In the genomic region with DNA sequence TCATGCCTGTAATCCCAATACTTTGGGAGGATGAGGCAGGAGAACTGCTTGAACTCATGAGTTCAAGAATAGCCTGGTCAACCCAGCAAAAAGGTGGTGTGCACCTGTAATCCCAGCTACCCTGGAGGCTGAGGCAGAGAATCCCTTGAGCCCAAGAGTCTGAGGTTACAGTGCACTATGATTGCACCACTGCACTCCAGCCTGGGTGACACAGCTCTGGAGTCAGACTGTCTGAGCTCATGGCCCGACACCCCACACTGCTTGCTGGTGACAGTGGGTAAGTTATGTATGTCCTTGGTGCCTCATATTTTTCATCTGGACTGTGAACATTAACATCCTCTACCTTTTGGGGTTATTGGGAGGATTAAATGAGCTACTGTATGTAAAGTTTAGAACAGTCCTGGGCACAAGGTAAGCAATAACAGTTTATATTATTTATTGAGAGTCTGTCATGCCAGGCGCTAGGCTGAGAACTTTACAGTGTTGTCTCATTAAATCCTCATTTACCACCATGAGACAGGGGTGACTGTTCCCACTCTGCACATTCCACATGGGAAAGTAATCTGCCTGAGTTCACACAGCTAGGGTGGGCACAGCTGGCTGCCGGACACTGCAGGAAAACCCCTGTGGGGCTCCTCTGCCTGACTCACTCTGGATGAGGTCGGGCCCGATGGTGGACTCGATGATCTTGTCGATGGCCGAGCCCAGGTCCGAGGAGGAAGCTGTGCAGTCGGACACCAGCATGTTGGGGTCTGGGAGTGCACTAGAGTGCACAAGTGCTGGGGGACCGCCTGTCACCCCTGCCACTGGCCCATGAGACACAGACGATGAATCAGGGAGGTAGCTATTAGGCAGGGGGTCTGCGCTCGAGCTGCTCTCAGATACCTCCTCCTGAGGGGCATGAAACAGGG, we compare ENCODE assay signal across 9 cellular contexts. TPM values are rescaled to one million over a fixed set of nuclear protein-coding genes. Genes with fewer than 3 reads are reported as not detected.
DNase-seq lines count a peak whose midpoint lies in the region; ATAC-seq and TF ChIP-seq lines count a peak whose summit lies in the region.
"Had no signal": no experiment of that assay in that cellular context is flagged by ENCODE, and none has a peak within 500 bp of the region (broad histone marks: within the 10 kb centered on the region; RNA-seq: fewer than 3 reads in every experiment).

No MANE protein-coding gene starts in this region.

- H3K9me3 Mint-ChIP-seq in activated T-cell treated with anti-CD3 and anti-CD28 coated beads, Interleukin-2, amount 50 U/mL, for 4 hours, result no peaks in the 10 kb centered on the region
- H3K9me3 Mint-ChIP-seq in activated T-cell treated with anti-CD3 and anti-CD28 coated beads, Interleukin-2, amount 50 U/mL, for 72 hours, result no peaks in the 10 kb centered on the region
- H3K9me3 Mint-ChIP-seq in stimulated activated naive B cell treated with anti-CD40 and anti-IgM and Interleukin-4, amounts not matched to agents 10 μg/mL and 1 μg/mL and 100 μg/mL, for 72 hours, result no peaks in the 10 kb centered on the region

- no peaks in the 10 kb centered on the region for H3K27me3 Mint-ChIP-seq in activated T-cell treated with anti-CD3 and anti-CD28 coated beads, Interleukin-2, amount 50 U/mL, for 4 hours (ENCODE audit: low read depth)
- no peaks in the 10 kb centered on the region for H3K27me3 Mint-ChIP-seq in activated T-cell treated with anti-CD3 and anti-CD28 coated beads, Interleukin-2, amount 50 U/mL, for 72 hours (ENCODE audit: low read depth)
- no peaks in the 10 kb centered on the region for H3K27me3 Mint-ChIP-seq in stimulated activated naive B cell treated with anti-CD40 and anti-IgM and Interleukin-4, amounts not matched to agents 10 μg/mL and 1 μg/mL and 100 μg/mL, for 72 hours

- no peak for DNase-seq in activated T-cell treated with anti-CD3 and anti-CD28 coated beads, Interleukin-2, amount 50 U/mL, for 4 hours
- no peak for DNase-seq in activated T-cell treated with anti-CD3 and anti-CD28 coated beads, Interleukin-2, amount 50 U/mL, for 72 hours
- DNase-seq in RPMI7951 (ENCODE audit: low read depth) (peak; percentile 73), foreskin fibroblast (peak; percentile 44 to 62), NCI-H1417 treated with DMSO at 0.1 percent for 48 hours (lab: John Stamatoyannopoulos, UW) (no peak)
- no peak for DNase-seq in stimulated activated naive B cell treated with anti-CD40 and anti-IgM and Interleukin-4, amounts not matched to agents 10 μg/mL and 1 μg/mL and 100 μg/mL, for 72 hours
- DNase-seq in stimulated activated CD4-positive, alpha-beta T cell treated with anti-CD3 and anti-CD28 coated beads, Interleukin-4, amount 100 ng/mL, for 4 hours, result no peak
- DNase-seq: activated CD4-positive, CD25-positive, alpha-beta regulatory T cell had no signal

- TF ChIP-seq CTCF in foreskin fibroblast (IDR thresholded peaks at IDR 0.05; ENCODE audit: low read depth, low read length), result no peak

- H3K4me3 Mint-ChIP-seq in activated T-cell treated with anti-CD3 and anti-CD28 coated beads, Interleukin-2, amount 50 U/mL, for 4 hours, result peak overlapping the region; percentile 94
- peak overlapping the region in 1 of 2 donors; percentile 93 for H3K4me3 Mint-ChIP-seq in activated T-cell treated with anti-CD3 and anti-CD28 coated beads, Interleukin-2, amount 50 U/mL, for 72 hours
- peak overlapping the region; percentile 87 to 94 for H3K4me3 Mint-ChIP-seq in stimulated activated naive B cell treated with anti-CD40 and anti-IgM and Interleukin-4, amounts not matched to agents 10 μg/mL and 1 μg/mL and 100 μg/mL, for 72 hours

- H3K4me3 ChIP-seq in foreskin fibroblast (ENCODE audit: low read depth in 1 of 2, low read length in 2 of 2), result peak overlapping the region in 1 of 2 donors; percentile 76

- H3K4me1 Mint-ChIP-seq in activated T-cell treated with anti-CD3 and anti-CD28 coated beads, Interleukin-2, amount 50 U/mL, for 4 hours (ENCODE audit: low read depth), result peaks cover 23% of the 10 kb centered on the region
- peaks cover 28% of the 10 kb centered on the region for H3K4me1 Mint-ChIP-seq in activated T-cell treated with anti-CD3 and anti-CD28 coated beads, Interleukin-2, amount 50 U/mL, for 72 hours (ENCODE audit: low read depth)
- H3K4me1 Mint-ChIP-seq in stimulated activated naive B cell treated with anti-CD40 and anti-IgM and Interleukin-4, amounts not matched to agents 10 μg/mL and 1 μg/mL and 100 μg/mL, for 72 hours, result peaks cover 18 to 42% of the 10 kb centered on the region in 2 donors

- ATAC-seq in activated T-cell treated with anti-CD3 and anti-CD28 coated beads, Interleukin-2, amount 50 U/mL, for 4 hours, result no peak
- ATAC-seq in activated T-cell treated with anti-CD3 and anti-CD28 coated beads, Interleukin-2, amount 50 U/mL, for 72 hours (replicated peaks in 1 of 2), result no peak
- no peak for ATAC-seq in stimulated activated naive B cell treated with anti-CD40 and anti-IgM and Interleukin-4, amounts not matched to agents 10 μg/mL and 1 μg/mL and 100 μg/mL, for 72 hours (replicated peaks)
- no peak for ATAC-seq in GM21529 (IDR thresholded peaks at IDR 0.05; ENCODE audit: unreplicated experiment)

- H3K36me3 Mint-ChIP-seq in activated T-cell treated with anti-CD3 and anti-CD28 coated beads, Interleukin-2, amount 50 U/mL, for 4 hours (ENCODE audit: insufficient read depth), result peaks cover 20% of the 10 kb centered on the region
- H3K36me3 Mint-ChIP-seq in activated T-cell treated with anti-CD3 and anti-CD28 coated beads, Interleukin-2, amount 50 U/mL, for 72 hours (ENCODE audit: insufficient read depth in 2 of 2), result peaks cover 6 to 17% of the 10 kb centered on the region in 2 donors
- peaks cover 18 to 39% of the 10 kb centered on the region in 2 donors for H3K36me3 Mint-ChIP-seq in stimulated activated naive B cell treated with anti-CD40 and anti-IgM and Interleukin-4, amounts not matched to agents 10 μg/mL and 1 μg/mL and 100 μg/mL, for 72 hours

- no peak overlapping the region for H3K27ac Mint-ChIP-seq in activated T-cell treated with anti-CD3 and anti-CD28 coated beads, Interleukin-2, amount 50 U/mL, for 72 hours
- H3K27ac Mint-ChIP-seq in stimulated activated naive B cell treated with anti-CD40 and anti-IgM and Interleukin-4, amounts not matched to agents 10 μg/mL and 1 μg/mL and 100 μg/mL, for 72 hours, result peak overlapping the region; percentile 62

RNA-seq across cellular contexts. Expression of gene ZNF335, which starts 2.9 kb away (rescaled TPM):
- total RNA-seq in activated T-cell treated with anti-CD3 and anti-CD28 coated beads, Interleukin-2, amount 50 U/mL, for 4 hours, result 10 to 100 TPM; 39.7 to 46.4 (median 41.6) TPM
- 10 to 100 TPM; 28.4 to 29.8 TPM for total RNA-seq in activated T-cell treated with anti-CD3 and anti-CD28 coated beads, Interleukin-2, amount 50 U/mL, for 72 hours
- total RNA-seq in RPMI7951 (2014; rRNA removed; shearing (Covaris generic)), result 11.9 and 12.0 TPM in 2 replicates

RNA-seq across cellular contexts. Expression of gene PCIF1, which starts 34.6 kb away (rescaled TPM):
- total RNA-seq in activated T-cell treated with anti-CD3 and anti-CD28 coated beads, Interleukin-2, amount 50 U/mL, for 4 hours, result 10 to 100 TPM; 24.4 to 28.9 (median 28.4) TPM
- total RNA-seq in activated T-cell treated with anti-CD3 and anti-CD28 coated beads, Interleukin-2, amount 50 U/mL, for 72 hours, result 10 to 100 TPM; 38.7 to 42.0 TPM
- total RNA-seq in RPMI7951 (2014; rRNA removed; shearing (Covaris generic)), result 11.5 and 13.6 TPM in 2 replicates

RNA-seq across cellular contexts. Expression of gene MMP9, which starts 39.7 kb away (rescaled TPM):
- total RNA-seq in activated T-cell treated with anti-CD3 and anti-CD28 coated beads, Interleukin-2, amount 50 U/mL, for 4 hours, result under 1 TPM in 2 of 3 donors, not detected in 1; 0.08 to 0.10 TPM
- under 1 TPM in 1 of 2 donors, not detected in 1; 0.14 TPM for total RNA-seq in activated T-cell treated with anti-CD3 and anti-CD28 coated beads, Interleukin-2, amount 50 U/mL, for 72 hours
- total RNA-seq in RPMI7951 (2014; rRNA removed; shearing (Covaris generic)), result 3.0 and 4.7 TPM in 2 replicates

RNA-seq across cellular contexts. Expression of gene PLTP, which starts 57.1 kb away (rescaled TPM):
- total RNA-seq in activated T-cell treated with anti-CD3 and anti-CD28 coated beads, Interleukin-2, amount 50 U/mL, for 4 hours, result 1 to 10 TPM; 3.1 to 4.2 (median 3.3) TPM
- 10 to 100 TPM in 1 of 2 donors, 1 to 10 TPM in 1; 8.9 to 18.0 TPM for total RNA-seq in activated T-cell treated with anti-CD3 and anti-CD28 coated beads, Interleukin-2, amount 50 U/mL, for 72 hours
- 36.8 and 47.1 TPM in 2 replicates for total RNA-seq in RPMI7951 (2014; rRNA removed; shearing (Covaris generic))

RNA-seq across cellular contexts. Expression of gene SLC12A5, which starts 60.0 kb away (rescaled TPM):
- total RNA-seq in activated T-cell treated with anti-CD3 and anti-CD28 coated beads, Interleukin-2, amount 50 U/mL, for 4 hours, result not detected
- total RNA-seq in activated T-cell treated with anti-CD3 and anti-CD28 coated beads, Interleukin-2, amount 50 U/mL, for 72 hours, result 1 to 10 TPM; 1.2 to 3.2 TPM
- 0.96 TPM in 1 of 2 replicates, not detected in the other for total RNA-seq in RPMI7951 (2014; rRNA removed; shearing (Covaris generic))

Comparison
In these comparisons a context has a peak if more than half of its experiments do, and no peak if none do; other contexts are left out.
1. DNase-seq: peak in RPMI7951 (single experiment) and foreskin fibroblast (2 of 2); none in activated T-cell treated with anti-CD3 and anti-CD28 coated beads, Interleukin-2, amount 50 U/mL, for 4 hours (single experiment), activated T-cell treated with anti-CD3 and anti-CD28 coated beads, Interleukin-2, amount 50 U/mL, for 72 hours (0 of 2), stimulated activated naive B cell treated with anti-CD40 and anti-IgM and Interleukin-4, amounts not matched to agents 10 μg/mL and 1 μg/mL and 100 μg/mL, for 72 hours (single experiment), stimulated activated CD4-positive, alpha-beta T cell treated with anti-CD3 and anti-CD28 coated beads, Interleukin-4, amount 100 ng/mL, for 4 hours (0 of 2) and NCI-H1417 treated with DMSO at 0.1 percent for 48 hours (single experiment).